In the genomic region with DNA sequence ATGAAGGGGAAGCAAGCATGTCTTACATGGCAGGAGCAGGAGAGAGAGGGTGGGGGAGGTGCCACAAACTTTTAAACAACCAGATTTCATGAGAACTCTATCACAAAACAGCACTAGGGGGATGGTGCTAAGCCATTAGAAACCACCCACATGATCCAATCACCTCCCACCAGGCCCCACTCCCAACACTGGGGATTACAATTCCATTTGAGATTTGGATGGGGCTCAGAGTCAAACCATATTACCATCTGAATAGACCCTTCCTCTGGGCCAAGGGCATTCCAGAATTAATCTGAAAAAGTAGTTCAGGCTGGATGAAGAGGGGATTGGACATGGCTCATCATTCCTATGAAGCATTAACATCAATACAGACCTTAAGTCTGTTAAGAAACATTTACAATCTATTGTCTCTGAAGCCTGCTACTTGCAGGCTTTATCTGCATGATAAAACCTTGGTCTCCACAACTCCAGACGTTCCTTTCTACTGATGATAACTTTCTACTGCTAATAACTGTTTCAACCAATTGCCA, we compare ENCODE assay signal across 24 cellular contexts.
"Had no signal": no experiment of that assay in that cellular context is flagged by ENCODE, and none has a peak within 500 bp of the region (broad histone marks: within the 10 kb centered on the region; RNA-seq: fewer than 3 reads in every experiment).

No MANE protein-coding gene starts in this region.

- DNase-seq: activated CD4-positive, alpha-beta memory T cell treated with anti-CD3 and anti-CD28 coated beads, Interleukin-2, amount 10 ng/mL, durations not matched to agents 7 days and 5 days; activated CD4-positive, alpha-beta T cell treated with anti-CD3 and anti-CD28 coated beads, Interleukin-2, amount 10 ng/mL, durations not matched to agents 24 days and 14 days; activated CD4-positive, CD25-positive, alpha-beta regulatory T cell treated with anti-CD3 and anti-CD28 coated beads, Interleukin-2, amount 50 U/mL, for 72 hours; activated CD8-positive, alpha-beta memory T cell treated with anti-CD3 and anti-CD28 coated beads, Interleukin-2, amount 50 U/mL, for 48 hours; activated gamma-delta T cell; activated naive CD4-positive, alpha-beta T cell treated with anti-CD3 and anti-CD28 coated beads, Interleukin-2, amount 50 U/mL, for 16 hours; activated T-cell treated with anti-CD3 and anti-CD28 coated beads, Interleukin-2, amount 50 U/mL, for 24 hours; amygdala; caudate nucleus; foreskin fibroblast; head of caudate nucleus; hippocampal formation; left ventricle myocardium inferior; nucleus accumbens; stimulated activated CD4-positive, alpha-beta T cell treated with anti-CD3 and anti-CD28 coated beads, Interleukin-15, amount 100 ng/mL, for 24 hours; stimulated activated CD4-positive, alpha-beta T cell treated with anti-CD3 and anti-CD28 coated beads, Interleukin-2, amount 100 ng/mL, for 24 hours; stimulated activated naive B cell treated with anti-CD40 and anti-IgM and Interleukin-4, amounts not matched to agents 10 μg/mL and 1 μg/mL and 100 μg/mL, for 72 hours; stomach; T-helper 17 cell; T1000; tibial artery; WERI-Rb-1 had no signal

- H3K4me3 ChIP-seq: left ventricle myocardium inferior, right atrium auricular region, stomach, tibial artery had no signal

- H3K9me3 Mint-ChIP-seq: activated CD4-positive, alpha-beta memory T cell treated with anti-CD3 and anti-CD28 coated beads, Interleukin-2, amount 10 ng/mL, durations not matched to agents 7 days and 5 days; activated T-cell treated with anti-CD3 and anti-CD28 coated beads, Interleukin-2, amount 50 U/mL, for 24 hours; nephron had no signal

- H3K27ac Mint-ChIP-seq: activated CD4-positive, alpha-beta memory T cell treated with anti-CD3 and anti-CD28 coated beads, Interleukin-2, amount 10 ng/mL, durations not matched to agents 7 days and 5 days; activated CD4-positive, alpha-beta T cell treated with anti-CD3 and anti-CD28 coated beads, Interleukin-2, amount 10 ng/mL, durations not matched to agents 24 days and 14 days; activated T-cell treated with anti-CD3 and anti-CD28 coated beads, Interleukin-2, amount 50 U/mL, for 24 hours; nephron; stimulated activated naive B cell treated with anti-CD40 and anti-IgM and Interleukin-4, amounts not matched to agents 10 μg/mL and 1 μg/mL and 100 μg/mL, for 72 hours; T-helper 17 cell had no signal

- H3K27me3 Mint-ChIP-seq: activated CD4-positive, alpha-beta memory T cell treated with anti-CD3 and anti-CD28 coated beads, Interleukin-2, amount 10 ng/mL, durations not matched to agents 7 days and 5 days; activated CD4-positive, alpha-beta T cell treated with anti-CD3 and anti-CD28 coated beads, Interleukin-2, amount 10 ng/mL, durations not matched to agents 24 days and 14 days; stimulated activated naive B cell treated with anti-CD40 and anti-IgM and Interleukin-4, amounts not matched to agents 10 μg/mL and 1 μg/mL and 100 μg/mL, for 72 hours had no signal

- ATAC-seq: stimulated activated naive B cell treated with anti-CD40 and anti-IgM and Interleukin-4, amounts not matched to agents 10 μg/mL and 1 μg/mL and 100 μg/mL, for 72 hours; T-helper 17 cell had no signal

- H3K4me3 Mint-ChIP-seq: activated CD4-positive, alpha-beta memory T cell treated with anti-CD3 and anti-CD28 coated beads, Interleukin-2, amount 10 ng/mL, durations not matched to agents 7 days and 5 days; activated CD4-positive, alpha-beta T cell treated with anti-CD3 and anti-CD28 coated beads, Interleukin-2, amount 10 ng/mL, durations not matched to agents 24 days and 14 days; activated T-cell treated with anti-CD3 and anti-CD28 coated beads, Interleukin-2, amount 50 U/mL, for 24 hours; nephron; stimulated activated naive B cell treated with anti-CD40 and anti-IgM and Interleukin-4, amounts not matched to agents 10 μg/mL and 1 μg/mL and 100 μg/mL, for 72 hours; T-helper 17 cell had no signal

- H3K36me3 ChIP-seq: left ventricle myocardium inferior, right atrium auricular region, stomach, tibial artery, WERI-Rb-1 had no signal

- H3K4me1 ChIP-seq: right atrium auricular region, tibial artery had no signal

- H3K36me3 Mint-ChIP-seq: stimulated activated naive B cell treated with anti-CD40 and anti-IgM and Interleukin-4, amounts not matched to agents 10 μg/mL and 1 μg/mL and 100 μg/mL, for 72 hours had no signal

- H3K27me3 ChIP-seq: right atrium auricular region, stomach, tibial artery had no signal

- H3K9me3 ChIP-seq: left ventricle myocardium inferior, right atrium auricular region, stomach, tibial artery had no signal

- H3K27ac ChIP-seq: left ventricle myocardium inferior, right atrium auricular region, stomach, tibial artery, WERI-Rb-1 had no signal
